Comparison of ENCODE assay signal across 1 cellular context in genomic region chr1:190067592-190067991, GRCh38.
TF ChIP-seq lines count a peak whose summit lies in the region.

No MANE protein-coding gene starts in this region.

TF ChIP-seq in GM12878, 131 proteins besides CTCF, POLR2A, EP300 and RAD21 (continued from another document):
- no peak for TF ChIP-seq PBX3 (IDR thresholded peaks at IDR 0.05; ENCODE audit: insufficient replicate concordance, low read depth, low read length)
